Comparison of ENCODE assay signal across 8 cellular contexts in the genomic region with DNA sequence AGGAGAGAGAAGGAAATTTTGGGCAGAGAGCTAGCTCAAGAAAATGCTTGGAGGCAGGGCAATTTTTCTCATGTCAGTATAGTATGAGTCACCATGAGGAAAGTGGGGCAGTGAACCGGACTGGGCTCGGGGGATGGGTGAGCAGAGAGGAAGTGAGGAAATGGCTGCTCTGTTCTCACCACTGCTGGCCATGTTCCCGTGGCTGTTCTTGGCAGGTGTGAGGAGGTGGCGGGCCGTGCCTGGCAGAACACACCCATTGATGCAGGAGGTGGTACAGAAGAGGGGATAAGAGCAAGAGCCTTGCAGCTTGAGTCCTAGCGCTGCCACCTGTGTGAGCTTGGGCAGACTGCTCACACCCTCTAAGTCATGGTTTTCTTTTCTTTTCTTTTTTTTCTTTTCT.
A peak's percentile ranks its signal among the peaks of the same experiment; 100 is the strongest.
DNase-seq lines count a peak whose midpoint lies in the region; ATAC-seq and TF ChIP-seq lines count a peak whose summit lies in the region.

No MANE protein-coding gene starts in this region.

- no peak overlapping the region for H3K18ac ChIP-seq in mesendoderm (ENCODE audit: low read length)

- H2BK15ac ChIP-seq in mesendoderm (replicated peaks; ENCODE audit: low read depth): no peak overlapping the region

- H3K36me3 ChIP-seq in DND-41 (ENCODE audit: insufficient read depth, low read length) (no peaks in the 10 kb centered on the region), mesendoderm (ENCODE audit: control insufficient read depth, insufficient read depth, low read length) (no peaks in the 10 kb centered on the region), MM.1S (replicated peaks; ENCODE audit: insufficient read depth, low read length) (no peaks in the 10 kb centered on the region)

- no peaks in the 10 kb centered on the region for H4K20me1 ChIP-seq in DND-41 (ENCODE audit: insufficient read depth, low read length)
- H4K20me1 ChIP-seq in MM.1S (ENCODE audit: insufficient read depth, low read length): no peaks in the 10 kb centered on the region

- no peaks in the 10 kb centered on the region for H3F3A ChIP-seq in MM.1S (ENCODE audit: insufficient read depth, low read length)

- no peaks in the 10 kb centered on the region for H3K79me1 ChIP-seq in mesendoderm (ENCODE audit: low read length)

- no peaks in the 10 kb centered on the region for H3K9me2 ChIP-seq in MM.1S (replicated peaks; ENCODE audit: insufficient read depth, low read length)

- H3K27ac ChIP-seq in DND-41 (ENCODE audit: low read length) (no peak overlapping the region), mesendoderm (ENCODE audit: low read depth, low read length) (no peak overlapping the region), MM.1S (ENCODE audit: low read length) (no peak overlapping the region)

- H3K4me1 ChIP-seq in DND-41 (ENCODE audit: insufficient read depth, low read length): peaks cover 8% of the 10 kb centered on the region; the same call in 1 of the 2 replicates
- peaks cover 2% of the 10 kb centered on the region for H3K4me1 ChIP-seq in mesendoderm (ENCODE audit: control insufficient read depth, low read depth, low read length)
- no peaks in the 10 kb centered on the region for H3K4me1 ChIP-seq in MM.1S (ENCODE audit: low read length)

- H3K56ac ChIP-seq in mesendoderm (ENCODE audit: low read length): peak overlapping the region; percentile 35

- no peak overlapping the region for H3K4ac ChIP-seq in mesendoderm (ENCODE audit: low read depth, low read length)

- H3K79me2 ChIP-seq in DND-41 (ENCODE audit: insufficient read depth, low read length) (no peaks in the 10 kb centered on the region), mesendoderm (ENCODE audit: control insufficient read depth, insufficient read depth, low read length) (no peaks in the 10 kb centered on the region), MM.1S (ENCODE audit: low read length) (no peaks in the 10 kb centered on the region)

- peak; percentile 84 for ATAC-seq in DND-41 (ENCODE audit: insufficient read depth, low read depth)

- peak overlapping the region; percentile 36; the same call in 1 of the 2 replicates for H2AFZ ChIP-seq in DND-41 (ENCODE audit: low read depth, low read length)
- H2AFZ ChIP-seq in MM.1S (ENCODE audit: low read length): no peak overlapping the region

- no peak overlapping the region for H4K5ac ChIP-seq in mesendoderm (ENCODE audit: low read length)

- H3K27me3 ChIP-seq in DND-41 (ENCODE audit: insufficient read depth, low read length, poor library complexity) (no peaks in the 10 kb centered on the region), mesendoderm (ENCODE audit: insufficient read depth, low read length, poor library complexity) (no peaks in the 10 kb centered on the region), MM.1S (replicated peaks; ENCODE audit: insufficient read depth, low read length) (no peaks in the 10 kb centered on the region)

- WGBS in mesendoderm (ENCODE audit: extremely low coverage, insufficient coverage, low lambda C conversion rate): no CpG with 5 or more reads among the region's 6 CpGs

- H3K4me3 ChIP-seq in DND-41 (ENCODE audit: low read depth in 1 of 2, low read length in 2 of 2): no peak overlapping the region
- H3K4me3 ChIP-seq in mesendoderm (ENCODE audit: low read length): no peak overlapping the region
- H3K4me3 ChIP-seq in MM.1S (ENCODE audit: low read length): no peak overlapping the region

- no peak overlapping the region for H3K23ac ChIP-seq in mesendoderm (ENCODE audit: low read length)

- TF ChIP-seq CTCF in DND-41 (IDR thresholded peaks at IDR 0.05; ENCODE audit: borderline replicate concordance, extremely low read depth, low read length, poor library complexity, severe bottlenecking) (no peak), MM.1S (IDR thresholded peaks at IDR 0.05; ENCODE audit: low read length) (no peak)

- H3K4me2 ChIP-seq in DND-41 (ENCODE audit: insufficient read depth, low read length): no peak overlapping the region
- no peak overlapping the region for H3K4me2 ChIP-seq in mesendoderm (ENCODE audit: low read length)
- no peak overlapping the region for H3K4me2 ChIP-seq in MM.1S (ENCODE audit: low read depth, low read length)

- H2BK120ac ChIP-seq in mesendoderm (ENCODE audit: low read depth, low read length): no peak overlapping the region

- H3K9ac ChIP-seq in DND-41 (ENCODE audit: low read depth, low read length): no peak overlapping the region
- no peak overlapping the region for H3K9ac ChIP-seq in mesendoderm (ENCODE audit: low read length)
- no peak overlapping the region for H3K9ac ChIP-seq in MM.1S (ENCODE audit: low read length)

- no peaks in the 10 kb centered on the region for H3K9me3 ChIP-seq in DND-41 (ENCODE audit: insufficient read depth, low read length, severe bottlenecking)
- no peaks in the 10 kb centered on the region for H3K9me3 ChIP-seq in MM.1S (replicated peaks; ENCODE audit: insufficient read depth, low read length)

- H2BK5ac ChIP-seq in mesendoderm (ENCODE audit: low read length): no peak overlapping the region

- DNase-seq in DND-41: peak; percentile 54
- peak; percentile 87 for DNase-seq in H4 (ENCODE audit: low spot score)
- peak; percentile 62 for DNase-seq in NCI-H748 (lab: John Stamatoyannopoulos, UW; ENCODE audit: unreplicated experiment)
- peak; percentile 88 for DNase-seq in dermis blood vessel endothelial cell
- DNase-seq in mesendoderm: peak; percentile 54
- DNase-seq in MM.1S: no peak
- no peak for DNase-seq in NCI-H1417 treated with DMSO at 0.1 percent for 48 hours (lab: John Stamatoyannopoulos, UW)
- DNase-seq in cortex of kidney (lab: John Stamatoyannopoulos, UW): no peak

- H2AK5ac ChIP-seq in mesendoderm (ENCODE audit: low read length): no peak overlapping the region

- no peak overlapping the region for H4K8ac ChIP-seq in mesendoderm (ENCODE audit: low read depth, low read length)

Comparison
In these comparisons a context has a peak if more than half of its experiments do, and no peak if none do; other contexts are left out.
1. DNase-seq: peak in DND-41 (single experiment), H4 (single experiment), NCI-H748 (single experiment), dermis blood vessel endothelial cell (single experiment) and mesendoderm (single experiment); none in MM.1S (single experiment), NCI-H1417 treated with DMSO at 0.1 percent for 48 hours (single experiment) and cortex of kidney (single experiment).